In genomic region chr18:45505497-45506206, GRCh38 we compare ENCODE assay signal across 21 cellular contexts.
A peak's percentile ranks its signal among the peaks of the same experiment; 100 is the strongest.
DNase-seq lines count a peak whose midpoint lies in the region; ATAC-seq and TF ChIP-seq lines count a peak whose summit lies in the region.
"Had no signal": no experiment of that assay in that cellular context is flagged by ENCODE, and none has a peak within 500 bp of the region (broad histone marks: within the 10 kb centered on the region; RNA-seq: fewer than 3 reads in every experiment).

No MANE protein-coding gene starts in this region.

- H3K9ac ChIP-seq in endodermal cell (ENCODE audit: extremely low read depth, low read length, poor library complexity, severe bottlenecking): no peak overlapping the region

- peaks cover 3% of the 10 kb centered on the region for H3K4me1 ChIP-seq in endodermal cell (ENCODE audit: control insufficient read depth, insufficient read depth, low read length)

- no peaks in the 10 kb centered on the region for H3K36me3 ChIP-seq in endodermal cell (ENCODE audit: control insufficient read depth, insufficient read depth, low read length)
- H3K36me3 ChIP-seq: cardiac muscle cell had no signal

- peaks cover 9% of the 10 kb centered on the region for H3K9me3 Mint-ChIP-seq in endodermal cell
- H3K9me3 Mint-ChIP-seq: activated naive CD8-positive, alpha-beta T cell treated with anti-CD3 and anti-CD28 coated beads, Interleukin-2, amount 10 ng/mL, durations not matched to agents 7 days and 5 days had no signal

- no peaks in the 10 kb centered on the region for H3K36me3 Mint-ChIP-seq in endodermal cell (ENCODE audit: low read depth)
- H3K36me3 Mint-ChIP-seq: activated naive CD8-positive, alpha-beta T cell treated with anti-CD3 and anti-CD28 coated beads, Interleukin-2, amount 10 ng/mL, durations not matched to agents 7 days and 5 days; CD4-positive, CD25-positive, alpha-beta regulatory T cell had no signal

- no peak overlapping the region for H3K27ac ChIP-seq in endodermal cell (ENCODE audit: low read depth, low read length)
- H3K27ac ChIP-seq: cardiac muscle cell, hepatocyte had no signal

- no peak overlapping the region for H3K4me3 Mint-ChIP-seq in endodermal cell
- H3K4me3 Mint-ChIP-seq: activated naive CD8-positive, alpha-beta T cell treated with anti-CD3 and anti-CD28 coated beads, Interleukin-2, amount 10 ng/mL, durations not matched to agents 7 days and 5 days; CD4-positive, CD25-positive, alpha-beta regulatory T cell; naive B cell had no signal

- no peaks in the 10 kb centered on the region for H3K27me3 ChIP-seq in endodermal cell (ENCODE audit: control insufficient read depth, insufficient read depth, low read length, poor library complexity, severe bottlenecking)
- H3K27me3 ChIP-seq: cardiac muscle cell, hepatocyte had no signal

- H3K27ac Mint-ChIP-seq in endodermal cell: no peak overlapping the region
- H3K27ac Mint-ChIP-seq: activated naive CD8-positive, alpha-beta T cell treated with anti-CD3 and anti-CD28 coated beads, Interleukin-2, amount 10 ng/mL, durations not matched to agents 7 days and 5 days; CD4-positive, CD25-positive, alpha-beta regulatory T cell; naive B cell; progenitor cell of endocrine pancreas had no signal

- WGBS in endodermal cell (ENCODE audit: insufficient coverage in 1 of 2, insufficient read length in 1 of 2), 2 experiments: 86% methylated on average over 9 to 12 of the region's 12 CpGs

- TF ChIP-seq CTCF in AG09319 (IDR thresholded peaks at IDR 0.05; ENCODE audit: low read depth, low read length) (no peak), HFF-Myc (IDR thresholded peaks at IDR 0.05; ENCODE audit: low read depth, low read length, missing control alignments) (no peak), endodermal cell (conservative IDR thresholded peaks at IDR 0.05) (no peak)

- peaks cover 2% of the 10 kb centered on the region for H3K27me3 Mint-ChIP-seq in endodermal cell (ENCODE audit: insufficient read depth)
- H3K27me3 Mint-ChIP-seq: progenitor cell of endocrine pancreas had no signal

- DNase-seq in AG09319 (ENCODE audit: extremely low read depth, low read depth): peak; percentile 31
- DNase-seq in HFF-Myc (ENCODE audit: extremely low read depth, low read depth): peak; percentile 75
- peak; percentile 55 for DNase-seq in endodermal cell
- peak; percentile 69 for DNase-seq in left kidney (ENCODE audit: low read depth, low spot score)
- DNase-seq in DMS79 (lab: John Stamatoyannopoulos, UW): no peak
- no peak for DNase-seq in COLO829 (ENCODE audit: low spot score)
- DNase-seq: ACHN; activated CD4-positive, alpha-beta T cell treated with anti-CD3 and anti-CD28 coated beads for 4 hours; activated naive CD8-positive, alpha-beta T cell treated with anti-CD3 and anti-CD28 coated beads, Interleukin-2, amount 10 ng/mL, durations not matched to agents 7 days and 5 days; CD4-positive, CD25-positive, alpha-beta regulatory T cell; naive B cell; NCI-H187; RPMI8226; small intestine; stimulated activated CD4-positive, alpha-beta T cell treated with anti-CD3 and anti-CD28 coated beads, Interleukin-4, amount 100 ng/mL, for 1 hour had no signal

- H3K4me3 ChIP-seq in HFF-Myc (replicated peaks; ENCODE audit: low read depth, low read length) (no peak overlapping the region), endodermal cell (ENCODE audit: low read length) (no peak overlapping the region)
- H3K4me3 ChIP-seq: cardiac muscle cell, hepatocyte had no signal

- peaks cover 21% of the 10 kb centered on the region for H3K4me1 Mint-ChIP-seq in endodermal cell
- H3K4me1 Mint-ChIP-seq: activated naive CD8-positive, alpha-beta T cell treated with anti-CD3 and anti-CD28 coated beads, Interleukin-2, amount 10 ng/mL, durations not matched to agents 7 days and 5 days; CD4-positive, CD25-positive, alpha-beta regulatory T cell; naive B cell had no signal

- peaks cover 9% of the 10 kb centered on the region for H3K9me3 ChIP-seq in endodermal cell (ENCODE audit: control insufficient read depth, low read length)

- ATAC-seq in HG02642 (IDR thresholded peaks at IDR 0.05; ENCODE audit: poor library complexity, unreplicated experiment) (no peak), HG03039 (IDR thresholded peaks at IDR 0.05; ENCODE audit: unreplicated experiment) (no peak)
- ATAC-seq: esophagus mucosa had no signal

Comparison
In these comparisons a context has a peak if more than half of its experiments do, and no peak if none do; other contexts are left out.
1. DNase-seq: peak in AG09319 (single experiment), HFF-Myc (single experiment), endodermal cell (single experiment) and left kidney (single experiment); none in DMS79 (single experiment) and COLO829 (single experiment).